ENCODE assay signal across 14 cellular contexts in genomic region chr4:146256328-146256727, GRCh38. TPM values are rescaled to one million over a fixed set of nuclear protein-coding genes. Genes with fewer than 3 reads are reported as not detected.
"Had no signal": no experiment of that assay in that cellular context is flagged by ENCODE, and none has a peak within 500 bp of the region (broad histone marks: within the 10 kb centered on the region; RNA-seq: fewer than 3 reads in every experiment).

No MANE protein-coding gene starts in this region.

- H3K27ac ChIP-seq: tibial artery had no signal

- H3K9me3 ChIP-seq: pancreas, tibial artery had no signal

- H3K27me3 Mint-ChIP-seq: activated B cell treated with CpG ODN at 0.5 μM for 24 hours; activated CD4-positive, alpha-beta T cell treated with anti-CD3 and anti-CD28 coated beads, Interleukin-2, amount 10 ng/mL, durations not matched to agents 24 days and 14 days; dendritic cell treated with granulocyte-macrophage colony-stimulating factor and Interleukin-4, amounts not matched to agents 40 ng/mL and 50 ng/mL, for 4 days had no signal

- H3K36me3 ChIP-seq: pancreas had no signal

- H3K9me3 Mint-ChIP-seq: activated B cell treated with CpG ODN at 0.5 μM for 24 hours; activated CD4-positive, alpha-beta T cell treated with anti-CD3 and anti-CD28 coated beads, Interleukin-2, amount 10 ng/mL, durations not matched to agents 24 days and 14 days; activated T-helper 1 cell treated with anti-CD3 and anti-CD28 coated beads, Interleukin-12 subunit alpha, Interleukin-12 subunit beta, Interleukin-2, Interleukin-4 antibody, amounts not matched to agents 30 ng/mL and 10 ng/mL and 1 ng/mL, durations not matched to agents 14 hours and 24 hours and 36 hours; dendritic cell treated with granulocyte-macrophage colony-stimulating factor and Interleukin-4, amounts not matched to agents 40 ng/mL and 50 ng/mL, for 4 days; neural crest cell had no signal

- H3K4me3 Mint-ChIP-seq: activated B cell treated with CpG ODN at 0.5 μM for 24 hours; activated CD4-positive, alpha-beta T cell treated with anti-CD3 and anti-CD28 coated beads, Interleukin-2, amount 10 ng/mL, durations not matched to agents 24 days and 14 days; activated T-helper 1 cell treated with anti-CD3 and anti-CD28 coated beads, Interleukin-12 subunit alpha, Interleukin-12 subunit beta, Interleukin-2, Interleukin-4 antibody, amounts not matched to agents 30 ng/mL and 10 ng/mL and 1 ng/mL, durations not matched to agents 14 hours and 24 hours and 36 hours; dendritic cell treated with granulocyte-macrophage colony-stimulating factor and Interleukin-4, amounts not matched to agents 40 ng/mL and 50 ng/mL, for 4 days; neural crest cell had no signal

- H3K27ac Mint-ChIP-seq: activated B cell treated with CpG ODN at 0.5 μM for 24 hours; activated CD4-positive, alpha-beta T cell treated with anti-CD3 and anti-CD28 coated beads, Interleukin-2, amount 10 ng/mL, durations not matched to agents 24 days and 14 days; activated T-helper 1 cell treated with anti-CD3 and anti-CD28 coated beads, Interleukin-12 subunit alpha, Interleukin-12 subunit beta, Interleukin-2, Interleukin-4 antibody, amounts not matched to agents 30 ng/mL and 10 ng/mL and 1 ng/mL, durations not matched to agents 14 hours and 24 hours and 36 hours; dendritic cell treated with granulocyte-macrophage colony-stimulating factor and Interleukin-4, amounts not matched to agents 40 ng/mL and 50 ng/mL, for 4 days had no signal

- DNase-seq: activated B cell treated with CpG ODN at 0.5 μM for 24 hours; activated CD4-positive, alpha-beta T cell treated with anti-CD3 and anti-CD28 coated beads, Interleukin-2, amount 10 ng/mL, durations not matched to agents 24 days and 14 days; activated naive CD4-positive, alpha-beta T cell treated with Interleukin-2 at 50 U/mL for 16 hours; central memory CD4-positive, alpha-beta T cell; erythroblast; mammary epithelial cell; pancreas; T-helper 2 cell; tibial artery had no signal

- H3K4me1 ChIP-seq: pancreas, tibial artery had no signal

- H3K27me3 ChIP-seq: pancreas, tibial artery had no signal

- H3K4me1 Mint-ChIP-seq: activated B cell treated with CpG ODN at 0.5 μM for 24 hours; activated CD4-positive, alpha-beta T cell treated with anti-CD3 and anti-CD28 coated beads, Interleukin-2, amount 10 ng/mL, durations not matched to agents 24 days and 14 days; neural crest cell had no signal

- H3K4me3 ChIP-seq: pancreas, tibial artery had no signal

RNA-seq across cellular contexts. Expression of gene REELD1, which starts 42.0 kb away (rescaled TPM):
- total RNA-seq: activated CD4-positive, alpha-beta T cell treated with anti-CD3 and anti-CD28 coated beads, Interleukin-2, amount 10 ng/mL, durations not matched to agents 24 days and 14 days; activated T-helper 1 cell treated with anti-CD3 and anti-CD28 coated beads, Interleukin-12 subunit alpha, Interleukin-12 subunit beta, Interleukin-2, Interleukin-4 antibody, amounts not matched to agents 30 ng/mL and 10 ng/mL and 1 ng/mL, durations not matched to agents 14 hours and 24 hours and 36 hours; mammary epithelial cell; neural crest cell; renal cortical epithelial cell; skeletal muscle tissue had no signal
